In genomic region chr17:5892897-5893656, GRCh38 we compare ENCODE assay signal across 1 cellular context.
TF ChIP-seq lines count a peak whose summit lies in the region.

No MANE protein-coding gene starts in this region.

TF ChIP-seq in H1, 55 proteins besides CTCF, POLR2A, EP300 and RAD21:
- TF ChIP-seq ATF3 (IDR thresholded peaks at IDR 0.05; ENCODE audit: insufficient read depth, low read depth, low read length), result no peak
- TF ChIP-seq ZNF274 (IDR thresholded peaks at IDR 0.05; ENCODE audit: borderline replicate concordance, extremely low read depth, low read length), result no peak
- no peak for TF ChIP-seq GTF2F1 (IDR thresholded peaks at IDR 0.05; ENCODE audit: borderline replicate concordance, low read depth, low read length)
- TF ChIP-seq SP1 (IDR thresholded peaks at IDR 0.05; ENCODE audit: low read depth, low read length), result no peak
TF ChIP-seq in H1: peak in this region for 0.
